ENCODE assay signal across 12 cellular contexts in genomic region chr1:6080469-6080868, GRCh38. TPM values are rescaled to one million over a fixed set of nuclear protein-coding genes. Genes with fewer than 3 reads are reported as not detected.
A peak's percentile ranks its signal among the peaks of the same experiment; 100 is the strongest.
DNase-seq lines count a peak whose midpoint lies in the region; ATAC-seq and TF ChIP-seq lines count a peak whose summit lies in the region.
"Had no signal": no experiment of that assay in that cellular context is flagged by ENCODE, and none has a peak within 500 bp of the region (broad histone marks: within the 10 kb centered on the region; RNA-seq: fewer than 3 reads in every experiment).

No MANE protein-coding gene starts in this region.

- H3K36me3 ChIP-seq in right atrium auricular region (no peaks in the 10 kb centered on the region), adrenal gland (replicated peaks in 1 of 2) (no peaks in the 10 kb centered on the region)
- H3K36me3 ChIP-seq: esophagus squamous epithelium had no signal

- intact Hi-C loops in Right ventricle myocardium superior (cut with DNase I): no loop called here
- intact Hi-C loops in posterior cingulate gyrus (cut with DNase I): no loop called here
- intact Hi-C loops in adrenal gland (cut with DNase I): no loop called here

- no peaks in the 10 kb centered on the region for H3K9me3 ChIP-seq in right atrium auricular region
- H3K9me3 ChIP-seq in adrenal gland (replicated peaks in 1 of 3): no peaks in the 10 kb centered on the region
- H3K9me3 ChIP-seq: esophagus squamous epithelium had no signal

- DNase-seq in Right ventricle myocardium superior: no peak
- no peak for DNase-seq in right atrium auricular region (ENCODE audit: low spot score)
- DNase-seq in NCI-H1694 treated with DMSO at 0.1 percent for 48 hours (lab: John Stamatoyannopoulos, UW): peak; percentile 44
- DNase-seq in cerebellum (ENCODE audit: low spot score): peak; percentile 41
- peak in 9 of 10 donors; percentile 34 to 94 (median 72) for DNase-seq in posterior cingulate gyrus
- DNase-seq in adrenal gland: no peak
- DNase-seq in UCSD-AML1 (lab: John Stamatoyannopoulos, UW; ENCODE audit: unreplicated experiment): no peak
- DNase-seq in stimulated activated CD4-positive, alpha-beta T cell treated with anti-CD3 and anti-CD28 coated beads, Interleukin-1b, Interleukin-23, amount 100 ng/mL, for 48 hours: no peak
- DNase-seq: AML-193, esophagus squamous epithelium, NCI-H2107 had no signal

- 76 to 83% (median 78%) methylated on average over 7 to 12 of the region's 12 CpGs for WGBS in adrenal gland, 4 donors

- H3K27me3 ChIP-seq in right atrium auricular region (no peaks in the 10 kb centered on the region), adrenal gland (no peaks in the 10 kb centered on the region)
- H3K27me3 ChIP-seq: esophagus squamous epithelium had no signal

- H3K4me3 ChIP-seq in right atrium auricular region (no peak overlapping the region), adrenal gland (no peak overlapping the region)
- H3K4me3 ChIP-seq: esophagus squamous epithelium had no signal

- no peak overlapping the region for H3K27ac ChIP-seq in right atrium auricular region
- H3K27ac ChIP-seq in adrenal gland: no peak overlapping the region
- H3K27ac ChIP-seq: esophagus squamous epithelium had no signal

- TF ChIP-seq CTCF in right atrium auricular region (IDR thresholded peaks at IDR 0.05) (peak in 1 of 2 donors; percentile 48), adrenal gland (IDR thresholded peaks at IDR 0.05) (no peak)

- TF ChIP-seq POLR2A in adrenal gland (IDR thresholded peaks at IDR 0.05): no peak

- H3K4me1 ChIP-seq in right atrium auricular region: peaks cover 0 to 8% of the 10 kb centered on the region in 2 donors
- H3K4me1 ChIP-seq in adrenal gland (replicated peaks in 1 of 2): no peaks in the 10 kb centered on the region

- peak; percentile 46 for ATAC-seq in Right ventricle myocardium superior (ENCODE audit: poor library complexity)
- ATAC-seq: natural killer cell treated with Interleukin-12 subunit alpha and Interleukin-12 subunit beta and Interleukin-15 and Interleukin-18, amount 100 ng/mL, for 72 hours had no signal

RNA-seq across cellular contexts. Expression of gene KCNAB2, which starts 34.8 kb away (rescaled TPM):
- 21.2 TPM for total RNA-seq in Right ventricle myocardium superior
- 10 to 100 TPM in 1 of 2 donors, 1 to 10 TPM in 1; 9.3 to 14.3 TPM for total RNA-seq in right atrium auricular region
- 6.4 TPM for total RNA-seq in cerebellum
- total RNA-seq in adrenal gland: 10 to 100 TPM; 13.6 to 25.7 (median 17.9) TPM
- 10 to 100 TPM in 1 of 3 donors, 1 to 10 TPM in 2; 5.6 to 48.0 (median 8.6) TPM for polyA plus RNA-seq in adrenal gland

Comparison
In these comparisons a context has a peak if more than half of its experiments do, and no peak if none do; other contexts are left out.
1. DNase-seq: peak in NCI-H1694 treated with DMSO at 0.1 percent for 48 hours (single experiment), cerebellum (single experiment) and posterior cingulate gyrus (9 of 10); none in Right ventricle myocardium superior (single experiment), right atrium auricular region (single experiment), adrenal gland (0 of 7), UCSD-AML1 (single experiment) and stimulated activated CD4-positive, alpha-beta T cell treated with anti-CD3 and anti-CD28 coated beads, Interleukin-1b, Interleukin-23, amount 100 ng/mL, for 48 hours (single experiment).